10 cellular contexts compared by ENCODE assay signal in the genomic region with DNA sequence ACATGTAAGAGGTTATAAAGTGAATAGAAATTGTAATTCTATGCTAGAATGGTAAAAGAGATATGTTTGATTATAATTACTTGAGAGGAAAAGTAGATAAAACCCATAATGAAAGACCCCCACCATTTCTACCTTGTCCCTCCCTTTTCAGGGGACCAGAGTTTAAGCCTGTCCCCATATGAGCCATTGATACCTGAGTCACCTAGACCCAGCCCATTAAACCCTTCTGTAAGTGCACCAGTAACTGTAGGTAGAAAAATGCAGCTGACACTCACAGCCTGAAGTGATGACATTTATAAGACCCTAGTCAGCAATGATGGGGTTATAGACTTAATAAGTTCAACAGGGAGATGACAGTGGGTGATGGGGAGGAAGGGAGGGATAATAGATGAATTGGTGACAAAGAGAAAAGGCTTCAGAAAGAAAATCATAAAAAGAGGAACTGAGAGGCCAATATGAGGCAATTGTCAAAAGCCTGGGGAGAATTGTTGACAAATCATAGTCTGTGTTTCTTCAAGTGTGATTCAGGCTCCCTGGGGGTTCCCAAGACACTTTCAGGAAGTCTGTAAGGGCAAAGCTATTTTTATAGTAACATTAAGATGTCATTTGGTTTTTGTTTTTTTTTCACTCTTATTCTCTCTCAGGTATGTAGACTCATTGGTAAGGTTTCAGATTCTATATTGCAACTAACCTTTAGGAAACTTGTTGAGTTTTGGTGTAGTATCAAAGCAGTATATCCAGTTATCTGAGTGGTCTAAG.
DNase-seq lines count a peak whose midpoint lies in the region; ATAC-seq and TF ChIP-seq lines count a peak whose summit lies in the region.
"Had no signal": no experiment of that assay in that cellular context is flagged by ENCODE, and none has a peak within 500 bp of the region (broad histone marks: within the 10 kb centered on the region; RNA-seq: fewer than 3 reads in every experiment).

No MANE protein-coding gene starts in this region.

- peak; percentile 97 for ATAC-seq in GM18861 (IDR thresholded peaks at IDR 0.05; ENCODE audit: unreplicated experiment)
- peak; percentile 98 for ATAC-seq in GM21786 (IDR thresholded peaks at IDR 0.05; ENCODE audit: unreplicated experiment)
- peak; percentile 98 for ATAC-seq in HG03469 (IDR thresholded peaks at IDR 0.05; ENCODE audit: unreplicated experiment)
- ATAC-seq: heart right ventricle had no signal

- peak; percentile 13 for DNase-seq in germinal center (ENCODE audit: low spot score)
- no peak for DNase-seq in stimulated activated CD4-positive, alpha-beta T cell treated with anti-CD3 and anti-CD28 coated beads, Interleukin-4, amount 100 ng/mL, for 24 hours
- DNase-seq in HEK293T (ENCODE audit: extremely low spot score) = no peak
- DNase-seq in NCI-H2081 treated with DMSO at 0.1 percent for 48 hours (lab: John Stamatoyannopoulos, UW) = no peak
- no peak for DNase-seq in NK-92 treated with Interleukin-12 subunit alpha and Interleukin-12 subunit beta, amount 100 ng/mL, for 24 hours (lab: John Stamatoyannopoulos, UW)
- DNase-seq: heart right ventricle, NCI-H2081 had no signal

- POLR2A ChIA-PET in HEK293T (lab: Yijun Ruan, JAX) = no interaction called here

- CTCF ChIA-PET in HEK293T (lab: Yijun Ruan, JAX) = no interaction called here

TF ChIP-seq in HEK293T, 16 proteins besides CTCF, POLR2A, EP300 and RAD21:
- TF ChIP-seq FOXM1 (IDR thresholded peaks at IDR 0.05; ENCODE audit: borderline replicate concordance) (no peak), LEF1 (IDR thresholded peaks at IDR 0.05; ENCODE audit: borderline replicate concordance) (no peak), FOXA1 (IDR thresholded peaks at IDR 0.05) (no peak), TARDBP (IDR thresholded peaks at IDR 0.05) (no peak), ARNT (IDR thresholded peaks at IDR 0.05) (no peak), L3MBTL2 (conservative IDR thresholded peaks at IDR 0.05) (no peak), SUZ12 (IDR thresholded peaks at IDR 0.05) (no peak), NFRKB (IDR thresholded peaks at IDR 0.05) (no peak), HDGF (IDR thresholded peaks at IDR 0.05; ENCODE audit: borderline replicate concordance) (no peak)
- TF ChIP-seq, protein P1, sequence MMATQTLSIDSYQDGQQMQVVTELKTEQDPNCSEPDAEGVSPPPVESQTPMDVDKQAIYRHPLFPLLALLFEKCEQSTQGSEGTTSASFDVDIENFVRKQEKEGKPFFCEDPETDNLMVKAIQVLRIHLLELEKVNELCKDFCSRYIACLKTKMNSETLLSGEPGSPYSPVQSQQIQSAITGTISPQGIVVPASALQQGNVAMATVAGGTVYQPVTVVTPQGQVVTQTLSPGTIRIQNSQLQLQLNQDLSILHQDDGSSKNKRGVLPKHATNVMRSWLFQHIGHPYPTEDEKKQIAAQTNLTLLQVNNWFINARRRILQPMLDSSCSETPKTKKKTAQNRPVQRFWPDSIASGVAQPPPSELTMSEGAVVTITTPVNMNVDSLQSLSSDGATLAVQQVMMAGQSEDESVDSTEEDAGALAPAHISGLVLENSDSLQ (IDR thresholded peaks at IDR 0.05) = no peak
